8 cellular contexts compared by ENCODE assay signal in genomic region chr2:36376319-36376765, GRCh38. TPM values are rescaled to one million over a fixed set of nuclear protein-coding genes. Genes with fewer than 3 reads are reported as not detected.
A peak's percentile ranks its signal among the peaks of the same experiment; 100 is the strongest.
DNase-seq lines count a peak whose midpoint lies in the region; ATAC-seq and TF ChIP-seq lines count a peak whose summit lies in the region.

No MANE protein-coding gene starts in this region.

- peaks cover 3% of the 10 kb centered on the region for H3K27me3 Mint-ChIP-seq in GM23338 (ENCODE audit: insufficient read depth, low read depth, poor library complexity)

- peak overlapping the region; percentile 45 for H3K4me2 ChIP-seq in GM23338

- H3K79me2 ChIP-seq in GM23338 (replicated peaks; ENCODE audit: insufficient read depth), result peaks cover 94% of the 10 kb centered on the region

- H3K36me3 Mint-ChIP-seq in GM23338 (ENCODE audit: low read depth), result peaks cover 11% of the 10 kb centered on the region; the same call in 2 of the 3 replicates

- no peaks in the 10 kb centered on the region for H3K36me3 ChIP-seq in GM23338 (ENCODE audit: insufficient read depth)

- H2AFZ ChIP-seq in GM23338, result no peak overlapping the region

- DNase-seq in GM23338 (ENCODE audit: low spot score) (peak; percentile 58), RPMI8226 (peak; percentile 26), Right ventricle myocardium superior (peak; percentile 83), posterior cingulate gyrus (peak in 7 of 10 donors; percentile 48 to 90 (median 67)), SK-N-DZ (ENCODE audit: low spot score) (no peak), NCI-H2107 treated with DMSO at 0.1 percent for 48 hours (lab: John Stamatoyannopoulos, UW; ENCODE audit: unreplicated experiment) (no peak)

- peak overlapping the region; percentile 93 for H3K27ac ChIP-seq in GM23338 (ENCODE audit: low read depth)

- no peaks in the 10 kb centered on the region for H3K9me2 ChIP-seq in GM23338 (ENCODE audit: insufficient read depth)

- H3F3A ChIP-seq in GM23338 (replicated peaks; ENCODE audit: low read depth), result no peaks in the 10 kb centered on the region

- intact Hi-C loops in Right ventricle myocardium superior (cut with DNase I), result no loop called here
- intact Hi-C loops in posterior cingulate gyrus (cut with DNase I), result no loop called here

- H3K9me3 Mint-ChIP-seq in GM23338, result no peaks in the 10 kb centered on the region

- ATAC-seq in GM23338, result peak; percentile 46
- ATAC-seq in Right ventricle myocardium superior (ENCODE audit: poor library complexity), result peak; percentile 72
- no peak for ATAC-seq in HG03045 (IDR thresholded peaks at IDR 0.05; ENCODE audit: unreplicated experiment)
- no peak for ATAC-seq in HG03095 (IDR thresholded peaks at IDR 0.05; ENCODE audit: unreplicated experiment)

- no peak for TF ChIP-seq CTCF in GM23338 (conservative IDR thresholded peaks at IDR 0.05; ENCODE audit: low read depth in 2 of 2)

- no peaks in the 10 kb centered on the region for H3K27me3 ChIP-seq in GM23338 (ENCODE audit: insufficient read depth)

- H3K4me3 Mint-ChIP-seq in GM23338, result peak overlapping the region; percentile 57

- peak overlapping the region; percentile 93 for H3K27ac Mint-ChIP-seq in GM23338

- peaks cover 90% of the 10 kb centered on the region for H3K4me1 Mint-ChIP-seq in GM23338

- H3K4me3 ChIP-seq in GM23338, result peak overlapping the region; percentile 25

- H3K4me1 ChIP-seq in GM23338 (ENCODE audit: insufficient read depth), result peaks cover 87% of the 10 kb centered on the region

- no peaks in the 10 kb centered on the region; the same call in 1 of the 2 replicates for H4K20me1 ChIP-seq in GM23338 (replicated peaks; ENCODE audit: insufficient read depth)

TF ChIP-seq in GM23338, 12 proteins besides CTCF, POLR2A, EP300 and RAD21:
- no peak for TF ChIP-seq JUNB (IDR thresholded peaks at IDR 0.05; ENCODE audit: unreplicated experiment)
- TF ChIP-seq CREB1 (CRISPR knock-in tag; IDR thresholded peaks at IDR 0.05; ENCODE audit: low read depth), result no peak
- TF ChIP-seq ZNF331 (CRISPR knock-in tag; IDR thresholded peaks at IDR 0.05; ENCODE audit: low read depth), result no peak
- no peak for TF ChIP-seq NANOG (IDR thresholded peaks at IDR 0.05; ENCODE audit: borderline replicate concordance)
- no peak for TF ChIP-seq REST (IDR thresholded peaks at IDR 0.05; ENCODE audit: unreplicated experiment)
- TF ChIP-seq EZH2 (IDR thresholded peaks at IDR 0.05; ENCODE audit: low read depth, unreplicated experiment), result no peak
- TF ChIP-seq EZH2phosphoT487 (IDR thresholded peaks at IDR 0.05; ENCODE audit: unreplicated experiment), result no peak
- no peak for TF ChIP-seq STAT1 (IDR thresholded peaks at IDR 0.05; ENCODE audit: unreplicated experiment)
- TF ChIP-seq ETS1 (IDR thresholded peaks at IDR 0.05), result no peak
- no peak for TF ChIP-seq ZNF114 (CRISPR knock-in tag; IDR thresholded peaks at IDR 0.05)
- no peak for TF ChIP-seq POLR2AphosphoS5 (IDR thresholded peaks at IDR 0.05; ENCODE audit: low read depth)
- no peak for TF ChIP-seq ZNF462 (CRISPR knock-in tag; IDR thresholded peaks at IDR 0.05)

RNA-seq across cellular contexts. Expression of gene CRIM1, which starts 20.8 kb away (rescaled TPM):
- total RNA-seq in GM23338 (2014; rRNA removed; shearing (Covaris generic)), result 30.9 and 36.4 TPM in 2 replicates
- polyA plus RNA-seq in GM23338 (2016; fragmentation: Nextera tagmentation; extraction: Ambion mirVana), result 10.5 and 11.3 TPM in 2 replicates
- 17.2 TPM for total RNA-seq in Right ventricle myocardium superior
- polyA plus RNA-seq in SK-N-DZ (2014; cell fraction: cytosol; rRNA removed), result 0.22 and 0.31 TPM in 2 replicates
- polyA plus RNA-seq in SK-N-DZ (2014; cell fraction: nucleus; rRNA removed), result 0.15 and 0.47 TPM in 2 replicates

Comparison
In these comparisons a context has a peak if more than half of its experiments do, and no peak if none do; other contexts are left out.
1. ATAC-seq: peak in GM23338 (single experiment) and Right ventricle myocardium superior (single experiment); none in HG03045 (single experiment) and HG03095 (single experiment).
2. DNase-seq: peak in GM23338 (single experiment), RPMI8226 (single experiment), Right ventricle myocardium superior (single experiment) and posterior cingulate gyrus (7 of 10); none in SK-N-DZ (single experiment) and NCI-H2107 treated with DMSO at 0.1 percent for 48 hours (single experiment).